Comparison of ENCODE assay signal across 1 cellular context in the genomic region with DNA sequence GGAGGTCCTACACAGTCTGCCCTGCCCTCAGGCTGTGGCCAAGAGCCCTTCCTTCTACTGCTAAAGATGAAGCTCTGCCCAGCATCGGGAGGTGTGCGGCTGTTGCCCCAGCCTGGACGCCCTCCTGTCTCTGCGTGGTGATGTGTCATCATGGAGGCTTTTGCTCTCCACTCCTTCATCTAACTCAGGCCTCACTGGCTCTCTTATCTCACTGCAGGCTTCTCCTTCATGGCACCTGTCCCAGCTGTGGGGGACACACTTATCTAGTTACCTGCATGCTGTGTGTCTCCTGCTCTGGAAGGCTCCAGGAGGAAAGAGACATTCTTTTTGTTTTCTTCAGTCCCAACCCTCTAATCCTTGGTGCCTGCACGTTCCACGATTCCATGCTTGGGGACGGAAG.
TF ChIP-seq lines count a peak whose summit lies in the region.

No MANE protein-coding gene starts in this region.

TF ChIP-seq in K562, 482 proteins besides CTCF, POLR2A, EP300 and RAD21 (continued from another document and continues in another):
- TF ChIP-seq ZNF407 (IDR thresholded peaks at IDR 0.05; ENCODE audit: low read depth) (no peak), ASH1L (IDR thresholded peaks at IDR 0.05; ENCODE audit: borderline replicate concordance, low read depth, partially characterized antibody) (no peak), ZNF12 (CRISPR knock-in tag; IDR thresholded peaks at IDR 0.05) (no peak), RCOR1 (IDR thresholded peaks at IDR 0.05; ENCODE audit: borderline replicate concordance in 1 of 2, low read depth in 2 of 2, low read length in 2 of 2) (peak; percentile 25 to 74; a peak in 1 of 4 replicates), RHOXF2B (CRISPR knock-in tag; conservative IDR thresholded peaks at IDR 0.05) (no peak), TCF3 (CRISPR knock-in tag; IDR thresholded peaks at IDR 0.05) (peak; percentile 85), ZNF512 (tag; IDR thresholded peaks at IDR 0.05) (no peak), HIVEP1 (CRISPR knock-in tag; IDR thresholded peaks at IDR 0.05) (no peak), BRF1 (IDR thresholded peaks at IDR 0.05; ENCODE audit: borderline replicate concordance, extremely low read depth, insufficient read length) (no peak), RBM15 (IDR thresholded peaks at IDR 0.05; ENCODE audit: insufficient read depth, low read length) (no peak), NR2C1 (IDR thresholded peaks at IDR 0.05) (no peak), NR2C1 (tag; IDR thresholded peaks at IDR 0.05) (no peak), FOXM1 (IDR thresholded peaks at IDR 0.05; ENCODE audit: low read depth) (no peak), FOXM1 (CRISPR knock-in tag; IDR thresholded peaks at IDR 0.05; ENCODE audit: low read depth) (no peak), HDAC2 (IDR thresholded peaks at IDR 0.05) (0 out of 2 replicates have a peak, but pooled peaks have one; percentile 45), BRD4 (IDR thresholded peaks at IDR 0.05) (no peak), MEIS2 (IDR thresholded peaks at IDR 0.05; ENCODE audit: partially characterized antibody) (no peak), CCNT2 (IDR thresholded peaks at IDR 0.05; ENCODE audit: borderline replicate concordance, extremely low read depth, insufficient read length, low read depth, low read length) (no peak), POLR2B (IDR thresholded peaks at IDR 0.05; ENCODE audit: low read depth, partially characterized antibody) (no peak), NCOR1 (IDR thresholded peaks at IDR 0.05) (peak; percentile 54; the same call in 1 of the 2 replicates), ZNF395 (CRISPR knock-in tag; IDR thresholded peaks at IDR 0.05) (0 out of 2 replicates have a peak, but pooled peaks have one; percentile 16), NFE2 (IDR thresholded peaks at IDR 0.05; ENCODE audit: low read depth) (peak; percentile 40; the same call in 1 of the 2 replicates), CLOCK (CRISPR knock-in tag; IDR thresholded peaks at IDR 0.05; ENCODE audit: borderline replicate concordance) (no peak), ZNF41 (CRISPR knock-in tag; conservative IDR thresholded peaks at IDR 0.05) (no peak), EWSR1 (IDR thresholded peaks at IDR 0.05; ENCODE audit: borderline replicate concordance, low read depth, partially characterized antibody) (no peak), DPF2 (IDR thresholded peaks at IDR 0.05) (peak; percentile 73), CREBBP (IDR thresholded peaks at IDR 0.05; ENCODE audit: low read depth, low read length) (no peak)
- TF ChIP-seq, protein P1, sequence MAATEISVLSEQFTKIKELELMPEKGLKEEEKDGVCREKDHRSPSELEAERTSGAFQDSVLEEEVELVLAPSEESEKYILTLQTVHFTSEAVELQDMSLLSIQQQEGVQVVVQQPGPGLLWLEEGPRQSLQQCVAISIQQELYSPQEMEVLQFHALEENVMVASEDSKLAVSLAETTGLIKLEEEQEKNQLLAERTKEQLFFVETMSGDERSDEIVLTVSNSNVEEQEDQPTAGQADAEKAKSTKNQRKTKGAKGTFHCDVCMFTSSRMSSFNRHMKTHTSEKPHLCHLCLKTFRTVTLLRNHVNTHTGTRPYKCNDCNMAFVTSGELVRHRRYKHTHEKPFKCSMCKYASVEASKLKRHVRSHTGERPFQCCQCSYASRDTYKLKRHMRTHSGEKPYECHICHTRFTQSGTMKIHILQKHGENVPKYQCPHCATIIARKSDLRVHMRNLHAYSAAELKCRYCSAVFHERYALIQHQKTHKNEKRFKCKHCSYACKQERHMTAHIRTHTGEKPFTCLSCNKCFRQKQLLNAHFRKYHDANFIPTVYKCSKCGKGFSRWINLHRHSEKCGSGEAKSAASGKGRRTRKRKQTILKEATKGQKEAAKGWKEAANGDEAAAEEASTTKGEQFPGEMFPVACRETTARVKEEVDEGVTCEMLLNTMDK (IDR thresholded peaks at IDR 0.05; ENCODE audit: borderline replicate concordance, insufficient read depth, low read depth, low read length, poor library complexity, severe bottlenecking): no peak
- TF ChIP-seq, protein P2, sequence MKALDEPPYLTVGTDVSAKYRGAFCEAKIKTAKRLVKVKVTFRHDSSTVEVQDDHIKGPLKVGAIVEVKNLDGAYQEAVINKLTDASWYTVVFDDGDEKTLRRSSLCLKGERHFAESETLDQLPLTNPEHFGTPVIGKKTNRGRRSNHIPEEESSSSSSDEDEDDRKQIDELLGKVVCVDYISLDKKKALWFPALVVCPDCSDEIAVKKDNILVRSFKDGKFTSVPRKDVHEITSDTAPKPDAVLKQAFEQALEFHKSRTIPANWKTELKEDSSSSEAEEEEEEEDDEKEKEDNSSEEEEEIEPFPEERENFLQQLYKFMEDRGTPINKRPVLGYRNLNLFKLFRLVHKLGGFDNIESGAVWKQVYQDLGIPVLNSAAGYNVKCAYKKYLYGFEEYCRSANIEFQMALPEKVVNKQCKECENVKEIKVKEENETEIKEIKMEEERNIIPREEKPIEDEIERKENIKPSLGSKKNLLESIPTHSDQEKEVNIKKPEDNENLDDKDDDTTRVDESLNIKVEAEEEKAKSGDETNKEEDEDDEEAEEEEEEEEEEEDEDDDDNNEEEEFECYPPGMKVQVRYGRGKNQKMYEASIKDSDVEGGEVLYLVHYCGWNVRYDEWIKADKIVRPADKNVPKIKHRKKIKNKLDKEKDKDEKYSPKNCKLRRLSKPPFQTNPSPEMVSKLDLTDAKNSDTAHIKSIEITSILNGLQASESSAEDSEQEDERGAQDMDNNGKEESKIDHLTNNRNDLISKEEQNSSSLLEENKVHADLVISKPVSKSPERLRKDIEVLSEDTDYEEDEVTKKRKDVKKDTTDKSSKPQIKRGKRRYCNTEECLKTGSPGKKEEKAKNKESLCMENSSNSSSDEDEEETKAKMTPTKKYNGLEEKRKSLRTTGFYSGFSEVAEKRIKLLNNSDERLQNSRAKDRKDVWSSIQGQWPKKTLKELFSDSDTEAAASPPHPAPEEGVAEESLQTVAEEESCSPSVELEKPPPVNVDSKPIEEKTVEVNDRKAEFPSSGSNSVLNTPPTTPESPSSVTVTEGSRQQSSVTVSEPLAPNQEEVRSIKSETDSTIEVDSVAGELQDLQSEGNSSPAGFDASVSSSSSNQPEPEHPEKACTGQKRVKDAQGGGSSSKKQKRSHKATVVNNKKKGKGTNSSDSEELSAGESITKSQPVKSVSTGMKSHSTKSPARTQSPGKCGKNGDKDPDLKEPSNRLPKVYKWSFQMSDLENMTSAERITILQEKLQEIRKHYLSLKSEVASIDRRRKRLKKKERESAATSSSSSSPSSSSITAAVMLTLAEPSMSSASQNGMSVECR (CRISPR knock-in tag; IDR thresholded peaks at IDR 0.05): no peak
- TF ChIP-seq, protein P3, sequence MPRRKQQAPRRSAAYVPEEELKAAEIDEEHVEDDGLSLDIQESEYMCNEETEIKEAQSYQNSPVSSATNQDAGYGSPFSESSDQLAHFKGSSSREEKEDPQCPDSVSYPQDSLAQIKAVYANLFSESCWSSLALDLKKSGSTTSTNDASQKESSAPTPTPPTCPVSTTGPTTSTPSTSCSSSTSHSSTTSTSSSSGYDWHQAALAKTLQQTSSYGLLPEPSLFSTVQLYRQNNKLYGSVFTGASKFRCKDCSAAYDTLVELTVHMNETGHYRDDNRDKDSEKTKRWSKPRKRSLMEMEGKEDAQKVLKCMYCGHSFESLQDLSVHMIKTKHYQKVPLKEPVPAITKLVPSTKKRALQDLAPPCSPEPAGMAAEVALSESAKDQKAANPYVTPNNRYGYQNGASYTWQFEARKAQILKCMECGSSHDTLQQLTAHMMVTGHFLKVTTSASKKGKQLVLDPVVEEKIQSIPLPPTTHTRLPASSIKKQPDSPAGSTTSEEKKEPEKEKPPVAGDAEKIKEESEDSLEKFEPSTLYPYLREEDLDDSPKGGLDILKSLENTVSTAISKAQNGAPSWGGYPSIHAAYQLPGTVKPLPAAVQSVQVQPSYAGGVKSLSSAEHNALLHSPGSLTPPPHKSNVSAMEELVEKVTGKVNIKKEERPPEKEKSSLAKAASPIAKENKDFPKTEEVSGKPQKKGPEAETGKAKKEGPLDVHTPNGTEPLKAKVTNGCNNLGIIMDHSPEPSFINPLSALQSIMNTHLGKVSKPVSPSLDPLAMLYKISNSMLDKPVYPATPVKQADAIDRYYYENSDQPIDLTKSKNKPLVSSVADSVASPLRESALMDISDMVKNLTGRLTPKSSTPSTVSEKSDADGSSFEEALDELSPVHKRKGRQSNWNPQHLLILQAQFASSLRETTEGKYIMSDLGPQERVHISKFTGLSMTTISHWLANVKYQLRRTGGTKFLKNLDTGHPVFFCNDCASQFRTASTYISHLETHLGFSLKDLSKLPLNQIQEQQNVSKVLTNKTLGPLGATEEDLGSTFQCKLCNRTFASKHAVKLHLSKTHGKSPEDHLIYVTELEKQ (CRISPR knock-in tag; IDR thresholded peaks at IDR 0.05): no peak
